In genomic region chr11:16785520-16786128, GRCh38 we compare ENCODE assay signal across 8 cellular contexts. TPM values are rescaled to one million over a fixed set of nuclear protein-coding genes. Genes with fewer than 3 reads are reported as not detected.
DNase-seq lines count a peak whose midpoint lies in the region; ATAC-seq, FAIRE-seq and TF ChIP-seq lines count a peak whose summit lies in the region.

No MANE protein-coding gene starts in this region.

- peaks cover 52% of the 10 kb centered on the region for H3K4me1 ChIP-seq in adipocyte (ENCODE audit: control insufficient read depth, insufficient read depth, low read length)

- no peaks in the 10 kb centered on the region for H3K27me3 ChIP-seq in adipocyte (replicated peaks; ENCODE audit: control insufficient read depth, insufficient read depth, low read length)

- H3K27ac ChIP-seq in SK-N-MC, result no peak overlapping the region

- TF ChIP-seq POLR2A in H54 (IDR thresholded peaks at IDR 0.05; ENCODE audit: low read depth, low read length), result no peak

- intact Hi-C loops in left ventricle myocardium superior (cut with micrococcal nuclease), result loop anchor here (5.0 kb wide), 1 partner anchor 277 kb away; no protein-coding TSS in a partner anchor

- ATAC-seq in left ventricle myocardium superior, result peak; percentile 80

- no peak overlapping the region for H3K4me3 ChIP-seq in GM12864 (ENCODE audit: low read depth, low read length)
- H3K4me3 ChIP-seq in LNCaP clone FGC (ENCODE audit: low read depth, low read length), result no peak overlapping the region
- no peak overlapping the region for H3K4me3 ChIP-seq in SK-N-MC
- no peak overlapping the region for H3K4me3 ChIP-seq in adipocyte (ENCODE audit: low read length)

- H3K9ac ChIP-seq in SK-N-MC (ENCODE audit: insufficient read length) (no peak overlapping the region), adipocyte (ENCODE audit: low read length) (no peak overlapping the region)

- no peaks in the 10 kb centered on the region for H3K36me3 ChIP-seq in SK-N-MC (ENCODE audit: insufficient read depth, low read length)
- no peaks in the 10 kb centered on the region for H3K36me3 ChIP-seq in adipocyte (ENCODE audit: control insufficient read depth, insufficient read depth, low read length, severe bottlenecking)

- H3K9me3 ChIP-seq in SK-N-MC (ENCODE audit: low read depth, low read length) (no peaks in the 10 kb centered on the region), adipocyte (ENCODE audit: control insufficient read depth, low read length) (no peaks in the 10 kb centered on the region)

- no peak for FAIRE-seq in H54 (lab: Jason Lieb, UNC)

- DNase-seq in GM12864 (ENCODE audit: low read depth) (peak; percentile 24), H54 (ENCODE audit: insufficient read length, low spot score) (peak; percentile 76), LNCaP clone FGC (ENCODE audit: low read depth) (no peak), SK-N-MC (ENCODE audit: low read depth, low spot score) (peak; percentile 60), adipocyte (ENCODE audit: low read depth) (peak; percentile 91), left ventricle myocardium superior (peak; percentile 58), retina (peak; percentile 67), GOT3 (lab: John Stamatoyannopoulos, UW) (no peak)

- TF ChIP-seq CTCF in GM12864 (IDR thresholded peaks at IDR 0.05; ENCODE audit: low read depth, low read length, missing control alignments) (peak; percentile 92), LNCaP clone FGC (IDR thresholded peaks at IDR 0.05; ENCODE audit: control insufficient read depth, extremely low read depth, insufficient read depth) (peak; percentile 84)

RNA-seq across cellular contexts. Expression of gene C11orf58, which starts 47.2 kb away (rescaled TPM):
- 112 TPM for total RNA-seq in left ventricle myocardium superior

Comparison
In these comparisons a context has a peak if more than half of its experiments do, and no peak if none do; other contexts are left out.
1. DNase-seq: peak in GM12864 (single experiment), H54 (single experiment), SK-N-MC (single experiment), adipocyte (single experiment), left ventricle myocardium superior (single experiment) and retina (single experiment); none in LNCaP clone FGC (single experiment) and GOT3 (single experiment).